ENCODE assay signal across 1 cellular context in genomic region chr6:129691709-129692108, GRCh38.
TF ChIP-seq lines count a peak whose summit lies in the region.

No MANE protein-coding gene starts in this region.

TF ChIP-seq in HepG2, 621 proteins besides CTCF, POLR2A, EP300 and RAD21 (continues in another document):
- no peak for TF ChIP-seq ATF4 (CRISPR knock-in tag; IDR thresholded peaks at IDR 0.05)
- TF ChIP-seq ZNF556 (CRISPR knock-in tag; IDR thresholded peaks at IDR 0.05; ENCODE audit: borderline replicate concordance) = no peak
- TF ChIP-seq ZNF564 (CRISPR knock-in tag; IDR thresholded peaks at IDR 0.05) = 0 out of 2 replicates have a peak, but pooled peaks have one; percentile 16
- no peak for TF ChIP-seq E2F1 (CRISPR knock-in tag; IDR thresholded peaks at IDR 0.05)
- no peak for TF ChIP-seq CHD4 (IDR thresholded peaks at IDR 0.05; ENCODE audit: borderline replicate concordance, low read length)
- TF ChIP-seq ZNF788 (CRISPR knock-in tag; IDR thresholded peaks at IDR 0.05; ENCODE audit: borderline replicate concordance) = peak; percentile 55; the same call in 1 of the 2 replicates
- peak; percentile 23; the same call in 1 of the 2 replicates for TF ChIP-seq ZNF280D (CRISPR knock-in tag; IDR thresholded peaks at IDR 0.05)
- TF ChIP-seq SRSF1 (optimal IDR thresholded peaks at IDR 0.05; ENCODE audit: low read depth, low read length) = no peak
- no peak for TF ChIP-seq MAZ (IDR thresholded peaks at IDR 0.05; ENCODE audit: borderline replicate concordance, low read depth, low read length)
- TF ChIP-seq MAZ (CRISPR knock-in tag; IDR thresholded peaks at IDR 0.05; ENCODE audit: low read depth) = 0 out of 2 replicates have a peak, but pooled peaks have one; percentile 18
- TF ChIP-seq HOMEZ (CRISPR knock-in tag; IDR thresholded peaks at IDR 0.05; ENCODE audit: low read depth) = no peak
- no peak for TF ChIP-seq TFDP1 (CRISPR knock-in tag; IDR thresholded peaks at IDR 0.05; ENCODE audit: borderline replicate concordance)
- TF ChIP-seq MXI1 (IDR thresholded peaks at IDR 0.05; ENCODE audit: borderline replicate concordance, low read depth, low read length) = no peak
- TF ChIP-seq ZNF687 (CRISPR knock-in tag; IDR thresholded peaks at IDR 0.05) = peak; percentile 83
- 0 out of 2 replicates have a peak, but pooled peaks have one; percentile 27 for TF ChIP-seq ZBTB26 (CRISPR knock-in tag; IDR thresholded peaks at IDR 0.05; ENCODE audit: borderline replicate concordance)
- no peak for TF ChIP-seq ZMYM2 (CRISPR knock-in tag; IDR thresholded peaks at IDR 0.05)
- no peak for TF ChIP-seq POLR2AphosphoS5 (IDR thresholded peaks at IDR 0.05; ENCODE audit: low read depth, low read length)
- TF ChIP-seq PREB (CRISPR knock-in tag; IDR thresholded peaks at IDR 0.05) = no peak
- TF ChIP-seq ZNF747 (CRISPR knock-in tag; IDR thresholded peaks at IDR 0.05; ENCODE audit: borderline replicate concordance) = peak; percentile 53; the same call in 1 of the 2 replicates
- TF ChIP-seq ZHX1 (CRISPR knock-in tag; IDR thresholded peaks at IDR 0.05; ENCODE audit: low read depth) = no peak
- TF ChIP-seq SALL1 (CRISPR knock-in tag; IDR thresholded peaks at IDR 0.05) = 0 out of 2 replicates have a peak, but pooled peaks have one; percentile 14
- TF ChIP-seq HNRNPL (IDR thresholded peaks at IDR 0.05; ENCODE audit: low read depth, low read length) = no peak
- TF ChIP-seq ZFP62 (CRISPR knock-in tag; IDR thresholded peaks at IDR 0.05) = no peak
- no peak for TF ChIP-seq GMEB2 (CRISPR knock-in tag; IDR thresholded peaks at IDR 0.05; ENCODE audit: low read depth)
- TF ChIP-seq TBL1XR1 (IDR thresholded peaks at IDR 0.05; ENCODE audit: borderline replicate concordance, low read length, partially characterized antibody) = no peak
- TF ChIP-seq ZNF792 (CRISPR knock-in tag; IDR thresholded peaks at IDR 0.05) = no peak
- TF ChIP-seq ZBTB20 (CRISPR knock-in tag; IDR thresholded peaks at IDR 0.05; ENCODE audit: borderline replicate concordance, low read depth) = no peak
- no peak for TF ChIP-seq NBN (conservative IDR thresholded peaks at IDR 0.05)
- TF ChIP-seq ZNF44 (CRISPR knock-in tag; IDR thresholded peaks at IDR 0.05) = no peak
- TF ChIP-seq ELF3 (CRISPR knock-in tag; IDR thresholded peaks at IDR 0.05) = no peak
- no peak for TF ChIP-seq ZNF547 (CRISPR knock-in tag; IDR thresholded peaks at IDR 0.05)
- 0 out of 2 replicates have a peak, but pooled peaks have one; percentile 20 for TF ChIP-seq ZMYM3 (CRISPR knock-in tag; IDR thresholded peaks at IDR 0.05)
- no peak for TF ChIP-seq ZNF253 (CRISPR knock-in tag; IDR thresholded peaks at IDR 0.05; ENCODE audit: borderline replicate concordance)
- peak; percentile 25; the same call in 1 of the 2 replicates for TF ChIP-seq CBX5 (CRISPR knock-in tag; IDR thresholded peaks at IDR 0.05; ENCODE audit: borderline replicate concordance)
- no peak for TF ChIP-seq HMG20A (CRISPR knock-in tag; IDR thresholded peaks at IDR 0.05; ENCODE audit: borderline replicate concordance)
- TF ChIP-seq ZKSCAN5 (CRISPR knock-in tag; IDR thresholded peaks at IDR 0.05) = 0 out of 2 replicates have a peak, but pooled peaks have one; percentile 44
